ENCODE assay signal across 25 cellular contexts in the genomic region with DNA sequence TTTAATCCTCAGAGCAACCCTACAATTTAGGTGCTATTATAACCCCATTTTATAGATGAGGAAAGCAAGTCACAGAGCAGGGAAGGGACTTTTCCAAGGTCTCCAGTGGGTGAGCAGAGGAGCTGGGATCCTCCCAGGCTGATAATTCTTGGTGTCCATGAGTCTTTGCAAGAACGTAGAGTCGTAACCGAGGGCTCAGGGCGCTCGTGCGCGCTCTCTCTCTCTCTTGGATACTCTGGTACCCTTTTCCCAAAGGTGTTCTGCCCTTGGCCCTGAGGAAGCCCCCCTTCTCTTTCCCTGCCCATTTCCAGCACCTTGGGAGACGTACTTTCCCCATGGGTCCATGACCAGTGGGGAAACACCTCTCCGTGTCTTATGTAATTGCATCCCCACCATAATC. TPM values are rescaled to one million over a fixed set of nuclear protein-coding genes. Genes with fewer than 3 reads are reported as not detected.
"Had no signal": no experiment of that assay in that cellular context is flagged by ENCODE, and none has a peak within 500 bp of the region (broad histone marks: within the 10 kb centered on the region; RNA-seq: fewer than 3 reads in every experiment).

No MANE protein-coding gene starts in this region.

- H3K4me3 Mint-ChIP-seq: activated CD4-positive, alpha-beta memory T cell treated with anti-CD3 and anti-CD28 coated beads for 36 hours; activated CD4-positive, alpha-beta T cell treated with anti-CD3 and anti-CD28 coated beads, Interleukin-2, amount 10 ng/mL, durations not matched to agents 7 days and 5 days; activated naive CD4-positive, alpha-beta T cell treated with anti-CD3 and anti-CD28 coated beads, Interleukin-2, amount 10 ng/mL, durations not matched to agents 7 days and 5 days; T-cell had no signal

- H3K27ac ChIP-seq: breast epithelium, SK-N-MC had no signal

- H3K27me3 Mint-ChIP-seq: activated CD4-positive, alpha-beta memory T cell treated with anti-CD3 and anti-CD28 coated beads for 36 hours; T-cell had no signal

- H3K36me3 Mint-ChIP-seq: activated CD4-positive, alpha-beta memory T cell treated with anti-CD3 and anti-CD28 coated beads for 36 hours; activated naive CD4-positive, alpha-beta T cell treated with anti-CD3 and anti-CD28 coated beads, Interleukin-2, amount 10 ng/mL, durations not matched to agents 7 days and 5 days; T-cell had no signal

- H3K27ac Mint-ChIP-seq: activated CD4-positive, alpha-beta memory T cell treated with anti-CD3 and anti-CD28 coated beads for 36 hours; activated CD4-positive, alpha-beta T cell treated with anti-CD3 and anti-CD28 coated beads, Interleukin-2, amount 10 ng/mL, durations not matched to agents 7 days and 5 days; activated naive CD4-positive, alpha-beta T cell treated with anti-CD3 and anti-CD28 coated beads, Interleukin-2, amount 10 ng/mL, durations not matched to agents 7 days and 5 days; T-cell had no signal

- H3K4me3 ChIP-seq: breast epithelium, MG63, SK-N-MC had no signal

- H3K27me3 ChIP-seq: breast epithelium, MG63 had no signal

- H3K36me3 ChIP-seq: breast epithelium, MG63 had no signal

- DNase-seq: activated CD4-positive, alpha-beta memory T cell treated with anti-CD3 and anti-CD28 coated beads for 36 hours; activated CD4-positive, alpha-beta T cell treated with anti-CD3 and anti-CD28 coated beads, Interleukin-2, amount 10 ng/mL, durations not matched to agents 7 days and 5 days; activated CD4-positive, CD25-positive, alpha-beta regulatory T cell; activated gamma-delta T cell treated with Interleukin-2 at 50 U/mL for 16 hours; activated naive CD4-positive, alpha-beta T cell treated with anti-CD3 and anti-CD28 coated beads, Interleukin-2, amount 10 ng/mL, durations not matched to agents 7 days and 5 days; MG63; MV-4-11; NCI-H1092 treated with DMSO at 0.1 percent for 48 hours; NCI-H1417 treated with DMSO at 0.1 percent for 48 hours; NCI-H1694 treated with DMSO at 0.1 percent for 48 hours; NCI-H2029 treated with DMSO at 0.1 percent for 48 hours; NCI-H345; NCI-H510A; NCI-H526 treated with DMSO at 0.1 percent for 48 hours; NCI-H82; T-cell; T-helper 2 cell; T1000 had no signal

- H3K9me3 Mint-ChIP-seq: activated CD4-positive, alpha-beta memory T cell treated with anti-CD3 and anti-CD28 coated beads for 36 hours; activated CD4-positive, alpha-beta T cell treated with anti-CD3 and anti-CD28 coated beads, Interleukin-2, amount 10 ng/mL, durations not matched to agents 7 days and 5 days; activated naive CD4-positive, alpha-beta T cell treated with anti-CD3 and anti-CD28 coated beads, Interleukin-2, amount 10 ng/mL, durations not matched to agents 7 days and 5 days; T-cell had no signal

- H3K9me3 ChIP-seq: breast epithelium, MG63 had no signal

- ATAC-seq: Right ventricle myocardium inferior, T-cell had no signal

RNA-seq across cellular contexts. Expression of gene ZP1, which starts 5.2 kb away (rescaled TPM):
- total RNA-seq: activated CD4-positive, alpha-beta memory T cell treated with anti-CD3 and anti-CD28 coated beads for 36 hours; activated CD4-positive, alpha-beta T cell treated with anti-CD3 and anti-CD28 coated beads, Interleukin-2, amount 10 ng/mL, durations not matched to agents 7 days and 5 days; activated CD8-positive, alpha-beta memory T cell treated with anti-CD3 and anti-CD28 coated beads for 36 hours; aorta; OCI-LY7 had no signal

RNA-seq across cellular contexts. Expression of gene PTGDR2, which starts 6.4 kb away (rescaled TPM):
- total RNA-seq: RPMI7951 had no signal
